Comparison of ENCODE assay signal across 10 cellular contexts in the genomic region with DNA sequence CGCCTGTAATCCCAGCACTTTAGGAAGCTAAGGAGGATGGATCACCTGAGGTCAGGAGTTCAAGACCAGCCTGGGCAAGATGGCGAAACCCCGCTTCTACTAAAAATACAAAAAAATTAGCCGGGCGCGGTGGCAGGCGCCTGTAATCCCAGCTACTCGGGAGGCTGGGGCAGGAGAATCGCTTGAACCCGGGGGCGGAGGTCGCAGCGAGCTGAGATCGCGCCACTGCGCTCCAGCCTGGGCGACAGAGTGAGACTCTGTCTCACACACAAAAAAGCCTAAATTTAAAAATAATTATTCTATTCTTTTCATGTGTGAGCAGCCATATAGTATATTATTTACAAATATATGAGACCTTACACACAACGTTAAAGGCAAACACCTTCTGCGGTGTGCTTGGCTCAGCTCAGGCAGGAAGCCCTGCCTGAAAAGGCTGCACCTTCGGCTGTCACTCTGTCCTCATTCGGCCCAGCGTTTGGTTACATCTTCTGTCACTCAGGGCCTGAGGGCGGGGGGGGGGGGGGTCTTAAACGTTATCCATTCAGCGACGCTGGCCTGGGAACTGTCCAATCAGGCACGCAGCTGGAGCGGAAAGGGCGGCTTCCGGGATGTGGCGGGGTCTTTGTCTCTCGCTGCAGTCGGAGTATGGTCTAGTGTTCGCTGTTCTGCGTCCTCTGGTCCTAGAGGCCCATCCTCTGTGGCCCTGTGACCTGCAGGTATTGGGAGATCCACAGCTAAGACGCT. TPM values are rescaled to one million over a fixed set of nuclear protein-coding genes. Genes with fewer than 3 reads are reported as not detected.
DNase-seq lines count a peak whose midpoint lies in the region; ATAC-seq and TF ChIP-seq lines count a peak whose summit lies in the region.
"Not testable (repeated sequence)": the region's sequence is repeated elsewhere in the genome, so short reads cannot be mapped to it uniquely, and the experiment has no call there.
"Had no signal": no experiment of that assay in that cellular context is flagged by ENCODE, and none has a peak within 500 bp of the region (broad histone marks: within the 10 kb centered on the region; RNA-seq: fewer than 3 reads in every experiment).

Gene ZNF492, plus strand, starts transcription at position 619 of the 744 bp plus-strand sequence. CDS start 19,076 bp downstream, outside the sequence.

- not testable (repeated sequence) for H3K27ac ChIP-seq in parathyroid adenoma

- peak within 1 kb of the TSS; percentile 65 for H3K4me3 ChIP-seq in parathyroid adenoma (ENCODE audit: low read depth, low read length)

- intact Hi-C loops in left cardiac atrium (cut with DNase I) = not testable (repeated sequence)

- in situ Hi-C loops in T47D (cut with HindIII; ENCODE audit: low pct_unique_long_range_greater_than_20kb, low sequenced_read_pairs) = not testable (repeated sequence)

- DNase-seq in C1 segment of cervical spinal cord (lab: John Stamatoyannopoulos, UW) (peak in 13 of 14 donors; percentile 17 to 86 (median 68)), NCI-H82 (lab: John Stamatoyannopoulos, UW) (peak; percentile 38), T47D (ENCODE audit: low read depth in 1 of 2, low spot score in 1 of 2) (peak; percentile 80 to 96), left cardiac atrium (peak; percentile 93)
- peak; percentile 87 for DNase-seq in activated CD8-positive, alpha-beta memory T cell treated with anti-CD3 and anti-CD28 coated beads for 24 hours
- peak; percentile 42 to 64 for DNase-seq in stimulated activated CD8-positive, alpha-beta memory T cell treated with anti-CD3 and anti-CD28 coated beads, Interleukin-4, amount 100 ng/mL, for 1 hour (ENCODE audit: low read depth in 2 of 2, low spot score in 1 of 2)

- not testable (repeated sequence) for H3K9ac ChIP-seq in parathyroid adenoma

- H3K4me2 ChIP-seq in parathyroid adenoma (ENCODE audit: low read length) = peak within 1 kb of the TSS; percentile 85

- not testable (repeated sequence) for TF ChIP-seq CTCF in parathyroid adenoma (IDR thresholded peaks at IDR 0.05)

- H3K79me2 ChIP-seq in parathyroid adenoma = not testable (repeated sequence)

- H3K36me3 ChIP-seq in parathyroid adenoma (ENCODE audit: control insufficient read depth, insufficient read depth, low read length) = not testable (repeated sequence)

- H3K4me1 ChIP-seq in parathyroid adenoma = not testable (repeated sequence)

- peak within 1 kb of the TSS; percentile 62 for H2AFZ ChIP-seq in parathyroid adenoma

- not testable (repeated sequence) for H3K9me3 ChIP-seq in parathyroid adenoma (ENCODE audit: control insufficient read depth, low read length)

- H3K27me3 ChIP-seq in parathyroid adenoma (ENCODE audit: control insufficient read depth, insufficient read depth, low read length) = not testable (repeated sequence)

- peak; percentile 70 for ATAC-seq in GM21786 (IDR thresholded peaks at IDR 0.05; ENCODE audit: unreplicated experiment)
- peak; percentile 100 for ATAC-seq in left cardiac atrium

RNA-seq across cellular contexts. Expression of gene ZNF492, which starts in this region (rescaled TPM):
- total RNA-seq in left cardiac atrium = under 1 TPM; 0.29 to 0.32 TPM
- total RNA-seq: Caco-2, HT-29 had no signal

Comparison
In these comparisons a context has a peak if more than half of its experiments do, and no peak if none do; other contexts are left out.
1. Peak in DNase-seq and ATAC-seq in left cardiac atrium; RNA of the gene not detected or under 1 TPM.
2. DNase-seq: peak in every context shown above with its lines; median percentile 93 in left cardiac atrium; 88 in T47D; 87 in activated CD8-positive, alpha-beta memory T cell treated with anti-CD3 and anti-CD28 coated beads for 24 hours; 68 in C1 segment of cervical spinal cord; 53 in stimulated activated CD8-positive, alpha-beta memory T cell treated with anti-CD3 and anti-CD28 coated beads, Interleukin-4, amount 100 ng/mL, for 1 hour; 38 in NCI-H82.